Comparison of ENCODE assay signal across 24 cellular contexts in genomic region chr12:128629979-128630378, GRCh38.
"Had no signal": no experiment of that assay in that cellular context is flagged by ENCODE, and none has a peak within 500 bp of the region (broad histone marks: within the 10 kb centered on the region; RNA-seq: fewer than 3 reads in every experiment).

No MANE protein-coding gene starts in this region.

- DNase-seq: stimulated activated CD4-positive, alpha-beta T cell treated with anti-CD3 and anti-CD28 coated beads, Interleukin-2, amount 100 ng/mL, for 48 hours; stimulated activated CD4-positive, alpha-beta T cell treated with anti-CD3 and anti-CD28 coated beads, Interleukin-4, amount 100 ng/mL, for 1 hour; stimulated activated CD4-positive, alpha-beta T cell treated with anti-CD3 and anti-CD28 coated beads, Interleukin-4, amount 100 ng/mL, for 24 hours; stimulated activated CD4-positive, alpha-beta T cell treated with anti-CD3 and anti-CD28 coated beads, Interleukin-4, amount 100 ng/mL, for 4 hours; stimulated activated CD8-positive, alpha-beta memory T cell treated with anti-CD3 and anti-CD28 coated beads, Interleukin-4, amount 100 ng/mL, for 48 hours; stimulated activated naive B cell treated with anti-CD40 and anti-IgM and Interleukin-4, amounts not matched to agents 10 μg/mL and 1 μg/mL and 100 μg/mL, for 72 hours; stimulated activated naive CD4-positive, alpha-beta T cell; stimulated activated naive CD4-positive, alpha-beta T cell treated with Interleukin-2 at 50 U/mL for 16 hours; stimulated activated naive CD8-positive, alpha-beta T cell treated with anti-CD3 and anti-CD28 coated beads, Interleukin-15, amount 100 ng/mL, for 72 hours; stimulated activated naive CD8-positive, alpha-beta T cell treated with anti-CD3 and anti-CD28 coated beads, Interleukin-15, Interleukin-2, amounts not matched to agents 100 U/mL and 50 U/mL, for 24 hours; stomach; substantia nigra; testis; thyroid gland; tibial artery; transverse colon; trophoblast cell; upper lobe of right lung; uterus had no signal

- H3K4me3 ChIP-seq: stomach, suprapubic skin, testis, thoracic aorta, thyroid gland, tibial artery, tibial nerve, transverse colon, upper lobe of left lung, upper lobe of right lung, uterus, vagina had no signal

- H3K9me3 ChIP-seq: suprapubic skin, testis, thoracic aorta, thyroid gland, tibial artery, transverse colon, upper lobe of left lung, upper lobe of right lung, uterus, vagina had no signal

- H3K27ac ChIP-seq: stomach, suprapubic skin, testis, thoracic aorta, thyroid gland, tibial artery, tibial nerve, transverse colon, upper lobe of left lung, upper lobe of right lung, uterus, vagina had no signal

- H3K4me1 ChIP-seq: stomach, suprapubic skin, testis, thyroid gland, tibial artery, tibial nerve, transverse colon, upper lobe of left lung, upper lobe of right lung, uterus had no signal

- H3K27me3 ChIP-seq: stomach, suprapubic skin, testis, thyroid gland, tibial artery, tibial nerve, transverse colon, upper lobe of left lung, upper lobe of right lung, uterus, vagina had no signal

- H3K36me3 ChIP-seq: stomach, suprapubic skin, thoracic aorta, thyroid gland, tibial artery, tibial nerve, transverse colon, upper lobe of left lung, upper lobe of right lung, uterus, vagina had no signal
